ENCODE assay signal across 1 cellular context in the genomic region with DNA sequence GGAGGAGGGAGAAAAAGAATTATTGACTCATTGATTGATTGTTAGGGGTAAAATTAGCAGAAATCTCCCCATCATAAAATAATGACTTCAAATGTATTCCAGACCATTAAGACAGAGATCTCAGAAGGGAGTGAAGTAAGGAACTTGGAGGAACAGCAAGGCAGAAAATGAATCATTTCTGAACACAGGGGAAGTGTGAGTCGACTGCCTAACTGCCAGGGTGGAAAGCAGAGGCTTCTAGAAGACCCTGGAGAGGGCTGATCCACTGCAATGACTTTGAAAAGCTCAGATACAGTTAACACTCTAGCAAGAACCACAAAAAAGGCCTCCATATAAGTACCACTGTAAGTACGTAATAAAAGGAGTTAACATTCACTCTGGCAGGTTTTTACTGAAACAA.
TF ChIP-seq lines count a peak whose summit lies in the region.

No MANE protein-coding gene starts in this region.

TF ChIP-seq in IMR-90, 13 proteins besides CTCF, POLR2A, EP300 and RAD21:
- TF ChIP-seq MAZ (IDR thresholded peaks at IDR 0.05; ENCODE audit: borderline replicate concordance, low read depth, low read length) = no peak
- TF ChIP-seq MXI1 (IDR thresholded peaks at IDR 0.05; ENCODE audit: borderline replicate concordance, low read depth, low read length) = no peak
- no peak for TF ChIP-seq SMC3 (IDR thresholded peaks at IDR 0.05; ENCODE audit: low read depth, low read length)
